ENCODE assay signal across 8 cellular contexts in the genomic region with DNA sequence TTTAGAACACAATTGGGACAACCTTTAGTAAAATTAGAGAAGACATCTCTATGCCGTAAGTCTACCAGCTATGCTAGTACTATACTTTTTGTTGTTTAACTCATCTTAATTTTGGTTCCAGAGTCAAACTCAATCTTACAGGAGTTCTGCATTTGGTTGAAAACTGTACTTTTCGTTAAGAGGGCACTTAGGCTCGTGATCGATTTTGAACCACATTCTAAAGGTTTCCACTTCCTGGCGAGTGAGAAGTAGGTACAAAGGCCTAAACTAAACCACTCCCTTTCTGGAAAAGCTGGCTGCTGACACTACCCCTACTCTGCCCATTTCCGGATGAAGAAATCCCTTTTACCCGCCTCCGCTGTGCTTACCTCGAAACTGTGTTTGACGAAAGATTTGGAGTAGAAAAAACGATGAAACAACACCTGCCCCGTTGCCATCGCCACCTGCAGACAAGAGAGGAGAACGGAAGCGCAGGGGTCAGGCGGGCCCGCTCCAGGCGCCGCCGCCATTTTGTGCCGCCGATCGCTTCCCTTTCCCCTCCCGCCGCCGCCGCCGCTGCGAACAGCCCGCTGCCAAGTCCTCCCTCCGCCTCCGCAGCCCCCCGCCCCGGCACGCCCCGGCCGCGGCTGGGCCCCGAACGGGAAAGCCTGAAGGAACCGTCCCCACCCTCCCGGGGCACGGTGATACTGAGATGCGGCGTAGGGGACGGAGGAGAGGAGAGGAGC. TPM values are rescaled to one million over a fixed set of nuclear protein-coding genes. Genes with fewer than 3 reads are reported as not detected.
A peak's percentile ranks its signal among the peaks of the same experiment; 100 is the strongest.
DNase-seq lines count a peak whose midpoint lies in the region; ATAC-seq and TF ChIP-seq lines count a peak whose summit lies in the region.

No MANE protein-coding gene starts in this region.

- H3K4me3 ChIP-seq in GM12875 (ENCODE audit: low read depth, low read length): peak overlapping the region; percentile 98

- peak; percentile 82 for DNase-seq in NCI-H1105 (lab: John Stamatoyannopoulos, UW)
- peak; percentile 67 for DNase-seq in UCSD-AML1 (lab: John Stamatoyannopoulos, UW; ENCODE audit: unreplicated experiment)
- peak; percentile 79 to 81 (median 80) for DNase-seq in immature natural killer cell
- peak; percentile 70 for DNase-seq in stimulated activated CD4-positive, alpha-beta T cell treated with anti-CD3 and anti-CD28 coated beads, Interleukin-12 subunit alpha, Interleukin-12 subunit beta, amount 100 ng/mL, for 4 hours
- no peak for DNase-seq in superior temporal gyrus (ENCODE audit: extremely low spot score)

- peaks cover 64% of the 10 kb centered on the region for H3K4me1 Mint-ChIP-seq in brain
- peaks cover 66 to 69% of the 10 kb centered on the region in 2 donors for H3K4me1 Mint-ChIP-seq in immature natural killer cell

- peak; percentile 49 for ATAC-seq in HG02571 (IDR thresholded peaks at IDR 0.05; ENCODE audit: unreplicated experiment)

- peak overlapping the region; percentile 95 to 99 (median 99) for H3K4me3 Mint-ChIP-seq in brain
- peak overlapping the region; percentile 97 to 99 (median 99) for H3K4me3 Mint-ChIP-seq in immature natural killer cell

- peaks cover 17% of the 10 kb centered on the region for H3K27me3 Mint-ChIP-seq in brain
- peaks cover 21 to 27% (median 21%) of the 10 kb centered on the region in 3 donors for H3K27me3 Mint-ChIP-seq in immature natural killer cell (ENCODE audit: low read depth in 3 of 3)

- peak overlapping the region; percentile 95 to 100 (median 99) for H3K27ac Mint-ChIP-seq in brain
- peak overlapping the region; percentile 98 to 99 (median 99) for H3K27ac Mint-ChIP-seq in immature natural killer cell

- H3K9me3 Mint-ChIP-seq in brain: peaks cover 0 to 2% (median 0%) of the 10 kb centered on the region in 5 experiments
- H3K9me3 Mint-ChIP-seq in immature natural killer cell: no peaks in the 10 kb centered on the region

- H3K36me3 Mint-ChIP-seq in brain (peaks cover 51% of the 10 kb centered on the region), immature natural killer cell (peaks cover 7 to 42% (median 33%) of the 10 kb centered on the region in 3 donors)

- TF ChIP-seq CTCF in GM12875 (IDR thresholded peaks at IDR 0.05; ENCODE audit: borderline replicate concordance, insufficient read depth, low read depth, low read length) (0 out of 2 replicates have a peak, but pooled peaks have one; percentile 13), brain (conservative IDR thresholded peaks at IDR 0.05) (peak in 1 of 2 experiments; percentile 38)

RNA-seq across cellular contexts. Expression of a gene that starts 0.7 kb away (rescaled TPM):
- polyA plus RNA-seq in brain (ENCODE audit: insufficient read depth, low read depth, low replicate concordance): 12.6 TPM
- polyA plus RNA-seq in immature natural killer cell: 10 to 100 TPM; 35.3 to 87.6 (median 44.2) TPM
